ENCODE assay signal across 19 cellular contexts in the genomic region with DNA sequence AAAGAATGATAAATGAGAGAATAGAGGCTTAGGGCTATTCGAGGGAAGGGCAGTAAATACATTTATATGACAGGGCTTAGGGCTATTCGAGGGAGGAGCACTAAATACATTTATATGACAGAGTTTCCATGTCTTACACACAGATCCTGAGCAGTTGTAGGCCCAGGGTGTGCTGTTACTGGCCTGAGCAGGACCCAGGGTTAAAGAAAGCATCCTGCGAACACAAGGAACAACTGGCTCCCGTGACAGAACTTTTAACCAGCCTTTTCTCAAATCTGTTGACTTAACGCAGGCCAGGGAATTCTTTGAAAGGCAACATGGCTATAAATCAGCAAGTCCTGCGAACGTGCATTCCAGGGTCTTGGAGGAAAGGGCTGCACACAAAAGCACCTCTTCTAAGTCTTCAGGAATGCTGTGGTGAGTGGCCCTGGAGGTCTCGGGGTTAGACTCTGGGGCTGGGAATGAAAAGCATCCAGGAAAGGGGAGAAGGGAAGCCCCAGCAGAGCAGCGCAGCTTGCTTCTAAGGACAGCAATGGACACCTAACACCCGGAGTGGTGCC. TPM values are rescaled to one million over a fixed set of nuclear protein-coding genes. Genes with fewer than 3 reads are reported as not detected.
DNase-seq lines count a peak whose midpoint lies in the region; ATAC-seq and TF ChIP-seq lines count a peak whose summit lies in the region.
"Had no signal": no experiment of that assay in that cellular context is flagged by ENCODE, and none has a peak within 500 bp of the region (broad histone marks: within the 10 kb centered on the region; RNA-seq: fewer than 3 reads in every experiment).

No MANE protein-coding gene starts in this region.

- H3K4me1 ChIP-seq in thyroid gland (peaks cover 21 to 37% of the 10 kb centered on the region in 2 donors), Karpas-422 (ENCODE audit: low read length) (no peaks in the 10 kb centered on the region)

- H4K20me1 ChIP-seq in Karpas-422 (ENCODE audit: insufficient read depth, low read depth, low read length), result no peaks in the 10 kb centered on the region

- H3K9me3 ChIP-seq in thyroid gland (no peaks in the 10 kb centered on the region), Karpas-422 (ENCODE audit: low read length) (no peaks in the 10 kb centered on the region)
- H3K9me3 ChIP-seq: ovary had no signal

- H2AFZ ChIP-seq in Karpas-422 (ENCODE audit: low read length), result no peak overlapping the region

- no peak for ATAC-seq in GM21825 (IDR thresholded peaks at IDR 0.05; ENCODE audit: unreplicated experiment)
- ATAC-seq: foreskin keratinocyte; GM12878; PC-3; stimulated activated naive CD8-positive, alpha-beta T cell treated with anti-CD3 and anti-CD28 coated beads, Interleukin-15, amount 100 ng/mL, for 72 hours had no signal

- H3K36me3 ChIP-seq in thyroid gland (no peaks in the 10 kb centered on the region), Karpas-422 (ENCODE audit: insufficient read depth, low read length) (no peaks in the 10 kb centered on the region)
- H3K36me3 ChIP-seq: ovary had no signal

- no peak for TF ChIP-seq CTCF in thyroid gland (IDR thresholded peaks at IDR 0.05)
- TF ChIP-seq CTCF in coronary artery (IDR thresholded peaks at IDR 0.05), result no peak

- 51 to 71% methylated on average over 10 of the region's 10 CpGs for WGBS in thyroid gland, 2 donors

- H3K9me2 ChIP-seq in Karpas-422 (replicated peaks; ENCODE audit: insufficient read depth, low read length), result no peaks in the 10 kb centered on the region

- DNase-seq in GM04503 (ENCODE audit: low read depth), result peak; percentile 91
- DNase-seq in amniotic epithelial cell (ENCODE audit: low read depth), result peak; percentile 99
- peak; percentile 77 for DNase-seq in iris pigment epithelial cell (ENCODE audit: low read depth)
- peak; percentile 57 to 58 for DNase-seq in thyroid gland
- no peak for DNase-seq in stimulated activated CD4-positive, alpha-beta T cell treated with anti-CD3 and anti-CD28 coated beads, Interleukin-4, amount 100 ng/mL, for 4 hours
- no peak for DNase-seq in coronary artery (ENCODE audit: low spot score)
- no peak for DNase-seq in Karpas-422
- DNase-seq: activated CD4-positive, alpha-beta T cell treated with anti-CD3 and anti-CD28 coated beads, Interleukin-2, amount 50 U/mL, for 4 hours; activated gamma-delta T cell; caudate nucleus; foreskin keratinocyte; MM.1S; NCI-H2171 treated with DMSO at 0.1 percent for 48 hours; PC-3; stimulated activated CD4-positive, alpha-beta T cell treated with anti-CD3 and anti-CD28 coated beads, Interleukin-4, amount 100 ng/mL, for 24 hours; stimulated activated naive CD8-positive, alpha-beta T cell treated with anti-CD3 and anti-CD28 coated beads, Interleukin-15, amount 100 ng/mL, for 72 hours had no signal

- no peak overlapping the region for H3K4me3 ChIP-seq in thyroid gland (replicated peaks in 1 of 3)
- no peak overlapping the region for H3K4me3 ChIP-seq in coronary artery
- no peak overlapping the region for H3K4me3 ChIP-seq in Karpas-422 (ENCODE audit: low read length)
- H3K4me3 ChIP-seq: GM12878, ovary had no signal

- no peak for TF ChIP-seq POLR2A in thyroid gland (IDR thresholded peaks at IDR 0.05)

- H3K27me3 ChIP-seq in thyroid gland, result no peaks in the 10 kb centered on the region
- H3K27me3 ChIP-seq in Karpas-422 (ENCODE audit: low read length), result no peaks in the 10 kb centered on the region
- H3K27me3 ChIP-seq: foreskin keratinocyte, ovary had no signal

- intact Hi-C loops in thyroid gland (cut with DNase I), result loop anchor here (10.0 kb wide), 1 partner anchor 206 kb away; no protein-coding TSS in a partner anchor

- H3K27ac ChIP-seq in thyroid gland (peak overlapping the region; percentile 62 to 80 (median 78)), coronary artery (no peak overlapping the region), Karpas-422 (ENCODE audit: low read length) (no peak overlapping the region)
- H3K27ac ChIP-seq: foreskin keratinocyte, ovary had no signal

- H3K4me2 ChIP-seq in Karpas-422 (ENCODE audit: low read depth, low read length, poor library complexity, severe bottlenecking), result no peak overlapping the region

- no peak overlapping the region for H3K9ac ChIP-seq in Karpas-422 (ENCODE audit: low read length)

- no peaks in the 10 kb centered on the region for H3K79me2 ChIP-seq in Karpas-422 (ENCODE audit: low read length)

RNA-seq across cellular contexts. Expression of gene ANKRD55, which starts 45.2 kb away (rescaled TPM):
- total RNA-seq in thyroid gland, result under 1 TPM in 2 of 4 donors, not detected in 2; 0.22 to 0.94 TPM
- total RNA-seq in Karpas-422 (2014; rRNA removed; shearing (Covaris generic); ENCODE audit: low replicate concordance), result not detected in 2 replicates
- total RNA-seq: foreskin keratinocyte, GM12878, PC-3 had no signal

Comparison
In these comparisons a context has a peak if more than half of its experiments do, and no peak if none do; other contexts are left out.
1. DNase-seq: peak in GM04503 (single experiment), amniotic epithelial cell (single experiment), iris pigment epithelial cell (single experiment) and thyroid gland (2 of 2); none in stimulated activated CD4-positive, alpha-beta T cell treated with anti-CD3 and anti-CD28 coated beads, Interleukin-4, amount 100 ng/mL, for 4 hours (0 of 2), coronary artery (single experiment) and Karpas-422 (single experiment).
2. H3K27ac ChIP-seq: peak in thyroid gland (3 of 3); none in coronary artery (0 of 2) and Karpas-422 (single experiment).